Comparison of ENCODE assay signal across 18 cellular contexts in genomic region chr18:58227361-58227930, GRCh38.
"Had no signal": no experiment of that assay in that cellular context is flagged by ENCODE, and none has a peak within 500 bp of the region (broad histone marks: within the 10 kb centered on the region; RNA-seq: fewer than 3 reads in every experiment).

No MANE protein-coding gene starts in this region.

- H3K4me3 ChIP-seq: adrenal gland, body of pancreas, lung, spleen, suprapubic skin had no signal

- H3K9me3 Mint-ChIP-seq: activated T-helper 2 cell treated with anti-CD3 and anti-CD28 coated beads, Interferon-gamma antibody, Interleukin-2, Interleukin-4, amounts not matched to agents 10 μg/mL and 5 μg/mL and 100 μg/mL, durations not matched to agents 14 hours and 24 hours and 36 hours; stimulated activated naive B cell treated with anti-CD40 and anti-IgM and Interleukin-4, amounts not matched to agents 10 μg/mL and 1 μg/mL and 100 μg/mL, for 72 hours had no signal

- H3K27ac Mint-ChIP-seq: activated T-helper 2 cell treated with anti-CD3 and anti-CD28 coated beads, Interferon-gamma antibody, Interleukin-2, Interleukin-4, amounts not matched to agents 10 μg/mL and 5 μg/mL and 100 μg/mL, durations not matched to agents 14 hours and 24 hours and 36 hours had no signal

- H3K9me3 ChIP-seq: adrenal gland, body of pancreas, spleen, suprapubic skin had no signal

- H3K36me3 Mint-ChIP-seq: naive thymus-derived CD8-positive, alpha-beta T cell had no signal

- H3K27ac ChIP-seq: adrenal gland had no signal

- ATAC-seq: body of pancreas; left cardiac atrium; naive thymus-derived CD8-positive, alpha-beta T cell; sciatic nerve; stimulated activated naive B cell treated with anti-CD40 and anti-IgM and Interleukin-4, amounts not matched to agents 10 μg/mL and 1 μg/mL and 100 μg/mL, for 72 hours had no signal

- H3K27me3 Mint-ChIP-seq: progenitor cell of endocrine pancreas; stimulated activated naive B cell treated with anti-CD40 and anti-IgM and Interleukin-4, amounts not matched to agents 10 μg/mL and 1 μg/mL and 100 μg/mL, for 72 hours had no signal

- H3K4me3 Mint-ChIP-seq: naive thymus-derived CD8-positive, alpha-beta T cell; stimulated activated naive B cell treated with anti-CD40 and anti-IgM and Interleukin-4, amounts not matched to agents 10 μg/mL and 1 μg/mL and 100 μg/mL, for 72 hours had no signal

- H3K27me3 ChIP-seq: adrenal gland, body of pancreas, spleen, suprapubic skin had no signal

- H3K36me3 ChIP-seq: adrenal gland, spleen, suprapubic skin had no signal

- DNase-seq: activated CD4-positive, alpha-beta T cell treated with anti-CD3 and anti-CD28 coated beads for 4 hours; activated CD8-positive, alpha-beta memory T cell treated with anti-CD3 and anti-CD28 coated beads for 24 hours; activated naive CD4-positive, alpha-beta T cell treated with anti-CD3 and anti-CD28 coated beads, Interleukin-2, amount 50 U/mL, for 16 hours; adrenal gland; hippocampal formation; left cardiac atrium; naive thymus-derived CD8-positive, alpha-beta T cell; occipital lobe; spleen; stimulated activated CD4-positive, alpha-beta T cell treated with anti-CD3 and anti-CD28 coated beads, Interleukin-1b, Interleukin-23, amount 100 ng/mL, for 48 hours; stimulated activated naive B cell treated with anti-CD40 and anti-IgM and Interleukin-4, amounts not matched to agents 10 μg/mL and 1 μg/mL and 100 μg/mL, for 72 hours; T-helper 9 cell had no signal
